1 cellular context compared by ENCODE assay signal in the genomic region with DNA sequence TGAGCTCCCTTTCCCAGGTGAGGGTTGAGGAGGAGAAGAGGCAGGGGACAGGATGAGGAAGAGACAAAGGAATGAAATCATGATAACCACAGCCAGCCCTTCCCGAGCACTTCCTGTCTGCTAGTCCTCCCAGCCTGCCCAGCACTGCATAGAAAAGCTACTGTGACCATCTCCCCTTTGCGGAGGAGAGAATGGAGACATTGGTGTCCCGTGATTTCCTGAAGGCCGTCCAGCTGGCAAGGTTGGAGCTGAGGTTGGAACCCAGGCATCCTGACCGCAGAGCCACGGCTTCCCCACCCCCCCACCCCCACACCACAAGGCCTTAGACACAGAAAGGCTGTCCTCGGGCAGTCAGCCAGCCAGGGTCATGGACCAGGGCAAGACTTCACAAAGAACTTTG.
TF ChIP-seq lines count a peak whose summit lies in the region.

No MANE protein-coding gene starts in this region.

TF ChIP-seq in HepG2, 621 proteins besides CTCF, POLR2A, EP300 and RAD21 (continued from another document):
- TF ChIP-seq HMGXB4 (CRISPR knock-in tag; IDR thresholded peaks at IDR 0.05; ENCODE audit: borderline replicate concordance in 1 of 2, low read depth in 1 of 2) (no peak), ZNF678 (CRISPR knock-in tag; IDR thresholded peaks at IDR 0.05) (no peak), SAFB2 (CRISPR knock-in tag; IDR thresholded peaks at IDR 0.05; ENCODE audit: borderline replicate concordance, low read depth) (no peak), EED (CRISPR knock-in tag; IDR thresholded peaks at IDR 0.05) (no peak), BCL6 (CRISPR knock-in tag; IDR thresholded peaks at IDR 0.05) (no peak), HES4 (CRISPR knock-in tag; IDR thresholded peaks at IDR 0.05; ENCODE audit: borderline replicate concordance) (no peak), ZNF703 (CRISPR knock-in tag; IDR thresholded peaks at IDR 0.05; ENCODE audit: borderline replicate concordance) (no peak), ZNF256 (CRISPR knock-in tag; conservative IDR thresholded peaks at IDR 0.05) (no peak), TCF7L2 (IDR thresholded peaks at IDR 0.05; ENCODE audit: low read depth, low read length) (no peak), ZNF350 (CRISPR knock-in tag; IDR thresholded peaks at IDR 0.05; ENCODE audit: borderline replicate concordance, low read depth) (no peak), ERF (CRISPR knock-in tag; IDR thresholded peaks at IDR 0.05) (no peak), DPF2 (CRISPR knock-in tag; IDR thresholded peaks at IDR 0.05; ENCODE audit: borderline replicate concordance, low read depth) (no peak), SATB2 (CRISPR knock-in tag; IDR thresholded peaks at IDR 0.05) (no peak), PBX2 (CRISPR knock-in tag; IDR thresholded peaks at IDR 0.05) (no peak), MYC (CRISPR knock-in tag; IDR thresholded peaks at IDR 0.05; ENCODE audit: borderline replicate concordance) (no peak), YEATS4 (CRISPR knock-in tag; IDR thresholded peaks at IDR 0.05; ENCODE audit: borderline replicate concordance) (no peak), PHF8 (CRISPR knock-in tag; IDR thresholded peaks at IDR 0.05) (no peak), KMT2A (CRISPR knock-in tag; IDR thresholded peaks at IDR 0.05) (no peak)
- TF ChIP-seq, protein P1, sequence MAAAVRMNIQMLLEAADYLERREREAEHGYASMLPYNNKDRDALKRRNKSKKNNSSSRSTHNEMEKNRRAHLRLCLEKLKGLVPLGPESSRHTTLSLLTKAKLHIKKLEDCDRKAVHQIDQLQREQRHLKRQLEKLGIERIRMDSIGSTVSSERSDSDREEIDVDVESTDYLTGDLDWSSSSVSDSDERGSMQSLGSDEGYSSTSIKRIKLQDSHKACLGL (CRISPR knock-in tag; IDR thresholded peaks at IDR 0.05): no peak
